ENCODE assay signal across 22 cellular contexts in genomic region chr4:702618-703048, GRCh38.
"Had no signal": no experiment of that assay in that cellular context is flagged by ENCODE, and none has a peak within 500 bp of the region (broad histone marks: within the 10 kb centered on the region; RNA-seq: fewer than 3 reads in every experiment).

No MANE protein-coding gene starts in this region.

- DNase-seq: activated CD4-positive, alpha-beta T cell treated with anti-CD3 and anti-CD28 coated beads for 4 hours; activated CD4-positive, alpha-beta T cell treated with anti-CD3 and anti-CD28 coated beads, Interleukin-2, amount 50 U/mL, for 48 hours; activated CD8-positive, alpha-beta memory T cell treated with anti-CD3 and anti-CD28 coated beads, Interleukin-2, amount 50 U/mL, for 48 hours; activated effector memory CD4-positive, alpha-beta T cell treated with Interleukin-2 at 50 U/mL for 16 hours; activated naive CD4-positive, alpha-beta T cell treated with anti-CD3 and anti-CD28 coated beads, Interleukin-2, amount 10 ng/mL, durations not matched to agents 7 days and 5 days; activated naive CD8-positive, alpha-beta T cell treated with anti-CD3 and anti-CD28 coated beads, Interleukin-2, amount 50 U/mL, for 24 hours; activated T-cell treated with anti-CD3 and anti-CD28 coated beads, Interleukin-2, amount 50 U/mL, for 4 hours; effector CD4-positive, alpha-beta T cell; foreskin fibroblast; hippocampal formation; mucosa of descending colon; retina; stimulated activated CD4-positive, alpha-beta T cell treated with anti-CD3 and anti-CD28 coated beads, Interleukin-4, amount 100 ng/mL, for 1 hour; stimulated activated naive CD4-positive, alpha-beta T cell treated with Interleukin-2 at 50 U/mL for 16 hours; T1000; upper lobe of right lung had no signal

- H3K9me3 Mint-ChIP-seq: activated naive CD4-positive, alpha-beta T cell treated with anti-CD3 and anti-CD28 coated beads, Interleukin-2, amount 10 ng/mL, durations not matched to agents 7 days and 5 days; activated naive CD8-positive, alpha-beta T cell treated with anti-CD3 and anti-CD28 coated beads, Interleukin-2, amount 50 U/mL, for 24 hours; activated T-cell treated with anti-CD3 and anti-CD28 coated beads, Interleukin-2, amount 50 U/mL, for 4 hours; memory B cell; T-helper 1 cell treated with Interleukin-12 subunit alpha and Interleukin-12 subunit beta and Interleukin-4 antibody, amounts not matched to agents 30 μg/mL and 1 μg/mL, for 36 hours; WTC11 had no signal

- H3K36me3 Mint-ChIP-seq: WTC11 had no signal

- FAIRE-seq: endometrium had no signal

- ATAC-seq: activated naive CD8-positive, alpha-beta T cell treated with anti-CD3 and anti-CD28 coated beads, Interleukin-2, amount 50 U/mL, for 24 hours; activated T-cell treated with anti-CD3 and anti-CD28 coated beads, Interleukin-2, amount 50 U/mL, for 4 hours; mucosa of descending colon; upper lobe of right lung; WTC11 had no signal

- H3K27me3 Mint-ChIP-seq: activated naive CD8-positive, alpha-beta T cell treated with anti-CD3 and anti-CD28 coated beads, Interleukin-2, amount 50 U/mL, for 24 hours; memory B cell had no signal

- H3K36me3 ChIP-seq: cardiac muscle cell, upper lobe of right lung had no signal

- H3K27ac ChIP-seq: cardiac muscle cell, upper lobe of right lung had no signal

- H3K4me3 ChIP-seq: cardiac muscle cell, mucosa of descending colon, upper lobe of right lung had no signal

- H3K4me3 Mint-ChIP-seq: activated naive CD4-positive, alpha-beta T cell treated with anti-CD3 and anti-CD28 coated beads, Interleukin-2, amount 10 ng/mL, durations not matched to agents 7 days and 5 days; activated naive CD8-positive, alpha-beta T cell treated with anti-CD3 and anti-CD28 coated beads, Interleukin-2, amount 50 U/mL, for 24 hours; activated T-cell treated with anti-CD3 and anti-CD28 coated beads, Interleukin-2, amount 50 U/mL, for 4 hours; memory B cell; T-helper 1 cell treated with Interleukin-12 subunit alpha and Interleukin-12 subunit beta and Interleukin-4 antibody, amounts not matched to agents 30 μg/mL and 1 μg/mL, for 36 hours; WTC11 had no signal

- H3K27ac Mint-ChIP-seq: activated naive CD4-positive, alpha-beta T cell treated with anti-CD3 and anti-CD28 coated beads, Interleukin-2, amount 10 ng/mL, durations not matched to agents 7 days and 5 days; activated naive CD8-positive, alpha-beta T cell treated with anti-CD3 and anti-CD28 coated beads, Interleukin-2, amount 50 U/mL, for 24 hours; memory B cell; progenitor cell of endocrine pancreas; T-helper 1 cell treated with Interleukin-12 subunit alpha and Interleukin-12 subunit beta and Interleukin-4 antibody, amounts not matched to agents 30 μg/mL and 1 μg/mL, for 36 hours; WTC11 had no signal

- H3K27me3 ChIP-seq: cardiac muscle cell, upper lobe of right lung had no signal

- H3K9me3 ChIP-seq: mucosa of descending colon, upper lobe of right lung had no signal
